16 cellular contexts compared by ENCODE assay signal in the genomic region with DNA sequence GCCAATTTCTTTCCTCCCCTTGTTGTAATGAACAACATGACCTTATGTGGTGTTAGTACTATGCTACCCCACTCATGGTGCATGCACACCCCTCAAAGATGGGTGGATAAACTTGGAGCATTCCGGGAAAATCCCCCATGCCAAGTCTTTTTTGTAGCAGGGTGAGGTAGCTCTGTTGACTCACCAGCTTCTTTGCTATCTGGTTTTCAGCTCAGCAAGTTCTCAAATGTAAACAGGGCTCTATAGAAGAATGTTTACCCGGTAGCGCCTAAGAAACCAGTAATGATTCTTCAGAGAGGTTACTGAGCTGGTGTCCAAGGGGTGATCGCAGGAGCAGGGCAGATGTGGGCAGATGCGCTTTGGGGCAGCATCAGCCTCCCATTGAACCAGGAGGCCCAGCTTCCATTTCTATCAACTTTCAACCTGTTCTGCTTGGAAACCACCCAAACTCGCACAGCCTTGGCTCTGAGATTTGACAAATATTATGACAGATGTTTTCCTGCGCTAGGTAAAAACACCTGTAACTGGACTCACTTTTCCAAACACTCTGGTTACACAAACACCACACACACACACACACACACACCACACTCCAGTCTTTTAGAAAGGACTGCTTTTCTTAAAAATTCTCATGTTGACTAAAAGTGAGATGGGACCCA.
DNase-seq lines count a peak whose midpoint lies in the region; ATAC-seq and TF ChIP-seq lines count a peak whose summit lies in the region.
"Had no signal": no experiment of that assay in that cellular context is flagged by ENCODE, and none has a peak within 500 bp of the region (broad histone marks: within the 10 kb centered on the region; RNA-seq: fewer than 3 reads in every experiment).

No MANE protein-coding gene starts in this region.

- TF ChIP-seq CTCF in PC-3 (conservative IDR thresholded peaks at IDR 0.05; ENCODE audit: low read depth, low read length) (no peak), epithelial cell of esophagus (IDR thresholded peaks at IDR 0.05; ENCODE audit: insufficient read depth, low read depth, low read length, missing control alignments) (no peak), neural crest cell (conservative IDR thresholded peaks at IDR 0.05) (no peak)

- no peak overlapping the region for H3K4me3 ChIP-seq in PC-3 (ENCODE audit: low read length)
- no peak overlapping the region for H3K4me3 ChIP-seq in epithelial cell of esophagus (ENCODE audit: low read length)
- H3K4me3 ChIP-seq: right lobe of liver had no signal

- H3K9me2 ChIP-seq in PC-3 (replicated peaks; ENCODE audit: low read length): no peaks in the 10 kb centered on the region

- H3K9ac ChIP-seq in PC-3 (ENCODE audit: low read length): peak overlapping the region; percentile 2; the same call in 1 of the 2 replicates

- peaks cover 39% of the 10 kb centered on the region for H3K4me1 ChIP-seq in PC-3 (ENCODE audit: insufficient read depth, low read length)

- H2AFZ ChIP-seq in PC-3 (ENCODE audit: low read length): no peak overlapping the region

- no peaks in the 10 kb centered on the region for H3K27me3 Mint-ChIP-seq in neural crest cell (ENCODE audit: low read depth)
- H3K27me3 Mint-ChIP-seq: CD4-positive, CD25-positive, alpha-beta regulatory T cell had no signal

- H3K9me3 Mint-ChIP-seq in neural crest cell: no peaks in the 10 kb centered on the region
- H3K9me3 Mint-ChIP-seq: CD4-positive, CD25-positive, alpha-beta regulatory T cell; T-helper 1 cell treated with Interleukin-12 subunit alpha and Interleukin-12 subunit beta and Interleukin-4 antibody, amounts not matched to agents 30 μg/mL and 1 μg/mL, for 36 hours had no signal

- H4K20me1 ChIP-seq in PC-3 (ENCODE audit: low read length): no peaks in the 10 kb centered on the region

- H3K27me3 ChIP-seq in PC-3 (ENCODE audit: low read length): no peaks in the 10 kb centered on the region
- H3K27me3 ChIP-seq: right lobe of liver had no signal

- DNase-seq in EL (peak; percentile 52), PC-3 (peak; percentile 70), epithelial cell of esophagus (ENCODE audit: low read depth) (peak; percentile 59), neural crest cell (ENCODE audit: low read depth, low spot score) (no peak), GOT3 (lab: John Stamatoyannopoulos, UW) (no peak), COLO668 (lab: John Stamatoyannopoulos, UW; ENCODE audit: unreplicated experiment) (no peak)
- DNase-seq: activated CD4-positive, alpha-beta T cell treated with anti-CD3 and anti-CD28 coated beads, Interleukin-2, amount 50 U/mL, for 1 hour; amygdala; CD4-positive, CD25-positive, alpha-beta regulatory T cell; naive B cell; NCI-H446 treated with DMSO at 0.1 percent for 48 hours; right lobe of liver; stimulated activated CD4-positive, alpha-beta T cell treated with anti-CD3 and anti-CD28 coated beads, Interleukin-4, amount 100 ng/mL, for 1 hour had no signal

- H3K27ac ChIP-seq in PC-3 (ENCODE audit: low read length): peak overlapping the region; percentile 67
- H3K27ac ChIP-seq: right lobe of liver had no signal

- H3K4me2 ChIP-seq in PC-3 (ENCODE audit: low read length): peak overlapping the region; percentile 24

- POLR2A ChIA-PET in PC-3 (lab: Charles Lee; ENCODE audit: unreplicated experiment): interaction anchor here (0.6 to 0.7 kb wide), 3 partner anchors 16 to 228 kb away, joined by 3 to 6 read pairs (median 3); no protein-coding TSS in a partner anchor

- no peaks in the 10 kb centered on the region for H3K36me3 ChIP-seq in PC-3 (ENCODE audit: low read depth, low read length)
- H3K36me3 ChIP-seq: right lobe of liver had no signal

- peaks cover 8% of the 10 kb centered on the region for H3K36me3 Mint-ChIP-seq in neural crest cell (ENCODE audit: low read depth)
- H3K36me3 Mint-ChIP-seq: CD4-positive, CD25-positive, alpha-beta regulatory T cell; naive B cell had no signal

- H3K79me2 ChIP-seq in PC-3 (ENCODE audit: low read length): peaks cover 84% of the 10 kb centered on the region

- CTCF ChIA-PET in PC-3 (lab: Charles Lee): interaction anchor here (0.7 kb wide), 1 partner anchor 16 kb away, joined by 3 read pairs; no protein-coding TSS in a partner anchor

- peak; percentile 78 for ATAC-seq in PC-3
- no peak for ATAC-seq in HG03520 (IDR thresholded peaks at IDR 0.05; ENCODE audit: unreplicated experiment)
- ATAC-seq in GM21717 (IDR thresholded peaks at IDR 0.05; ENCODE audit: unreplicated experiment): no peak
- ATAC-seq: right lobe of liver had no signal

- no peaks in the 10 kb centered on the region for H3K9me3 ChIP-seq in PC-3 (ENCODE audit: low read length)
- H3K9me3 ChIP-seq: right lobe of liver had no signal

- no TSS peak for BruUV-seq in PC-3 (replicated peaks; lab: Mats Ljungman, UMichigan)

- intact Hi-C loops in PC-3 (cut with micrococcal nuclease): no loop called here

- H3F3A ChIP-seq in PC-3 (ENCODE audit: low read length, unreplicated experiment): no peaks in the 10 kb centered on the region

- H3K4me1 Mint-ChIP-seq in neural crest cell: peaks cover 34% of the 10 kb centered on the region
- H3K4me1 Mint-ChIP-seq: CD4-positive, CD25-positive, alpha-beta regulatory T cell had no signal

- H3K27ac Mint-ChIP-seq in neural crest cell (ENCODE audit: unreplicated experiment): peak overlapping the region; percentile 14
- H3K27ac Mint-ChIP-seq: CD4-positive, CD25-positive, alpha-beta regulatory T cell; naive B cell; T-helper 1 cell treated with Interleukin-12 subunit alpha and Interleukin-12 subunit beta and Interleukin-4 antibody, amounts not matched to agents 30 μg/mL and 1 μg/mL, for 36 hours had no signal

- no peak overlapping the region for H3K4me3 Mint-ChIP-seq in neural crest cell
- H3K4me3 Mint-ChIP-seq: CD4-positive, CD25-positive, alpha-beta regulatory T cell; naive B cell; T-helper 1 cell treated with Interleukin-12 subunit alpha and Interleukin-12 subunit beta and Interleukin-4 antibody, amounts not matched to agents 30 μg/mL and 1 μg/mL, for 36 hours had no signal

Comparison
In these comparisons a context has a peak if more than half of its experiments do, and no peak if none do; other contexts are left out.
1. DNase-seq: peak in EL (single experiment), PC-3 (single experiment) and epithelial cell of esophagus (single experiment); none in neural crest cell (single experiment), GOT3 (single experiment) and COLO668 (single experiment).